In the genomic region with DNA sequence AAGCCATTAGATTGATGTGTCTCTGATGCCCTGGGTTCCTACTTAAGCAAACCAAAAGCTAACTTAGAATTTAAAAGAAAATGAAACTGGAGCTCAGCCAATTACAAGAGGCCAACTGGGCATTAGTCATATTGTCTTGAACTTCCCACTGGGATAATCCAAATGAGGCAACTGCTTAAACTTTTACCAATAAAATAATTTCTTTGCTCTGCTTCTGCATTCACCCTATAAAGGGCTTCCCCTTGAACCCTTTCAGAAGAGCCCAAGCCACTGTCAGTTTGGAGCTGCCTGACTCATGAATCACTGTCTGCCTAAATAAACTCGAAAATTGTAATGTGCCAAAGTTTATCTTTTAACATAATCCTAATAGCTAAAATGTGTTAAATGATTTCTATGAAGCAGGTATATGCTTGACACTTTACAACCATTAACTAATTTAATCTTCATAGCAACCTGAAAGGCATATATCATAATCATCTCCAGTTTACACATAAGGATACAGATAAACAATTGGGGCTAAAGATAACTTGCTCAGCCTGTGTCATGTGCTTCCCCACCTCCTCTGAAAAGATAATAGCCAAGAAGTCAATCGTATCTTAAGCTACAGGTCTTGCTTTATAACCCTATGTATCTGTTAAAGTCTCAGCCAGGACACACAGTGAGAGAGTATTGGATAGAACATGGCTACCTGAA, we compare ENCODE assay signal across 9 cellular contexts. TPM values are rescaled to one million over a fixed set of nuclear protein-coding genes. Genes with fewer than 3 reads are reported as not detected.
A peak's percentile ranks its signal among the peaks of the same experiment; 100 is the strongest.
DNase-seq lines count a peak whose midpoint lies in the region; ATAC-seq and TF ChIP-seq lines count a peak whose summit lies in the region.
"Had no signal": no experiment of that assay in that cellular context is flagged by ENCODE, and none has a peak within 500 bp of the region (broad histone marks: within the 10 kb centered on the region; RNA-seq: fewer than 3 reads in every experiment).

No MANE protein-coding gene starts in this region.

- peaks cover 4% of the 10 kb centered on the region for H3K27me3 Mint-ChIP-seq in mesothelial cell of epicardium (ENCODE audit: low read depth)

- no peak for TF ChIP-seq POLR2A in erythroblast (IDR thresholded peaks at IDR 0.05; ENCODE audit: low read length)

- ATAC-seq in GM19395 (IDR thresholded peaks at IDR 0.05; ENCODE audit: unreplicated experiment), result peak; percentile 17
- ATAC-seq in HG03354 (IDR thresholded peaks at IDR 0.05; ENCODE audit: poor library complexity, severe bottlenecking, unreplicated experiment), result no peak
- no peak for ATAC-seq in GM18520 (IDR thresholded peaks at IDR 0.05; ENCODE audit: unreplicated experiment)

- H3K36me3 Mint-ChIP-seq in mesothelial cell of epicardium, result no peaks in the 10 kb centered on the region

- no peaks in the 10 kb centered on the region for H3K4me1 Mint-ChIP-seq in mesothelial cell of epicardium

- no peak overlapping the region for H3K4me3 Mint-ChIP-seq in mesothelial cell of epicardium

- no peak for TF ChIP-seq CTCF in mesothelial cell of epicardium (IDR thresholded peaks at IDR 0.05; ENCODE audit: unreplicated experiment)

- peaks cover 4% of the 10 kb centered on the region for H3K9me3 Mint-ChIP-seq in mesothelial cell of epicardium

- no peak overlapping the region for H3K27ac Mint-ChIP-seq in mesothelial cell of epicardium

- peak; percentile 65 for DNase-seq in AG08396 (ENCODE audit: low spot score)
- DNase-seq in OCI-M1 (lab: John Stamatoyannopoulos, UW), result peak; percentile 51
- peak; percentile 53 to 83 for DNase-seq in erythroblast (lab: John Stamatoyannopoulos, UW)
- DNase-seq in mesothelial cell of epicardium (ENCODE audit: low spot score in 2 of 2, unreplicated experiment in 2 of 2), result no peak
- no peak for DNase-seq in ureter (ENCODE audit: low spot score)

RNA-seq across cellular contexts. Expression of gene GPR150, which starts 11.5 kb away (rescaled TPM):
- not detected in 3 replicates for total RNA-seq in mesothelial cell of epicardium
- total RNA-seq in ureter, result 0.18 TPM

RNA-seq across cellular contexts. Expression of gene RFESD, which starts 15.2 kb away (rescaled TPM):
- 3.4 to 4.2 TPM (median 3.5 TPM) in 3 replicates for total RNA-seq in mesothelial cell of epicardium
- 4.5 TPM for total RNA-seq in ureter

RNA-seq across cellular contexts. Expression of gene SPATA9, which starts 51.4 kb away (rescaled TPM):
- total RNA-seq in mesothelial cell of epicardium, result 0.74 to 1.3 TPM (median 0.95 TPM) in 3 replicates
- total RNA-seq in ureter, result 1.4 TPM
- total RNA-seq: activated CD8-positive, alpha-beta memory T cell treated with anti-CD3 and anti-CD28 coated beads for 36 hours had no signal

Comparison
In these comparisons a context has a peak if more than half of its experiments do, and no peak if none do; other contexts are left out.
1. DNase-seq: peak in AG08396 (single experiment), OCI-M1 (single experiment) and erythroblast (2 of 2); none in mesothelial cell of epicardium (0 of 2) and ureter (single experiment).